8 cellular contexts compared by ENCODE assay signal in the genomic region with DNA sequence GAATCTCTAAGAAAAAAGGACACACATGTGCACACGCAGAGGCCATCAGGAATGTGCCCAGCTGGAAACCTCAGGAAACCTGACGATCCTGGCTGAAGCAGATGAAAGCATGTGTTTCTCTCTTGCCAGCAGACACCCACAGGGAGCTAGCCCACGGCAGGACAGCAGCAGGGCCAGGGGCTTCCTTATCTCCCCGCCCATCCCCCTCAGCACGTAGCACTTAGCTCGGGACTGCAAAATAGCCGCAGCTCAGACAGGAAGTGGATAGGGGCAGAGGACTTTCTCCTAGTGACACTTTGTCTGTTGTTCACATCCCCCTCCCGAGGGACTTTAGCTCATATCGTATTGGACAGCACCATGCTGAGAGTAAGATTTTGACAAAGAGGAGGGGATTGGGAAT.
DNase-seq lines count a peak whose midpoint lies in the region; ATAC-seq and TF ChIP-seq lines count a peak whose summit lies in the region.

No MANE protein-coding gene starts in this region.

- intact Hi-C loops in activated naive CD4-positive, alpha-beta T cell treated with anti-CD3 and anti-CD28 coated beads for 36 hours (cut with micrococcal nuclease), result loop anchor here (5.0 kb wide), 1 partner anchor 150 kb away; no protein-coding TSS in a partner anchor
- intact Hi-C loops in heart left ventricle (cut with DNase I), result loop anchor here in 3 of 10 donors (5.0 to 10.0 kb wide), 2 partner anchors 48 to 155 kb away; partner anchors contain the start of gene PTPRE (in 1 of the 3)
- intact Hi-C loops in tibial artery (cut with DNase I; ENCODE audit: low total_unique reads), result no loop called here

- peaks cover 63% of the 10 kb centered on the region for H3K4me1 Mint-ChIP-seq in activated naive CD4-positive, alpha-beta T cell treated with anti-CD3 and anti-CD28 coated beads for 36 hours (ENCODE audit: low read depth)
- H3K4me1 Mint-ChIP-seq in T-helper 1 cell treated with Interleukin-12 subunit alpha and Interleukin-12 subunit beta and Interleukin-4 antibody, amounts not matched to agents 30 μg/mL and 1 μg/mL, for 36 hours (ENCODE audit: low read depth), result peaks cover 51% of the 10 kb centered on the region

- H3K27me3 ChIP-seq in heart left ventricle (no peaks in the 10 kb centered on the region), tibial artery (no peaks in the 10 kb centered on the region)

- peak overlapping the region in 4 of 12 donors; percentile 11 to 20 (median 18) for H3K4me3 ChIP-seq in heart left ventricle
- H3K4me3 ChIP-seq in tibial artery, result no peak overlapping the region

- peaks cover 55% of the 10 kb centered on the region for H3K36me3 Mint-ChIP-seq in activated naive CD4-positive, alpha-beta T cell treated with anti-CD3 and anti-CD28 coated beads for 36 hours (ENCODE audit: low read depth)
- H3K36me3 Mint-ChIP-seq in T-helper 1 cell treated with Interleukin-12 subunit alpha and Interleukin-12 subunit beta and Interleukin-4 antibody, amounts not matched to agents 30 μg/mL and 1 μg/mL, for 36 hours (ENCODE audit: low read depth), result peaks cover 48% of the 10 kb centered on the region

- TF ChIP-seq CTCF in heart left ventricle (IDR thresholded peaks at IDR 0.05), result no peak
- no peak for TF ChIP-seq CTCF in tibial artery (IDR thresholded peaks at IDR 0.05)

- TF ChIP-seq POLR2A in heart left ventricle (IDR thresholded peaks at IDR 0.05) (no peak), erythroblast (IDR thresholded peaks at IDR 0.05; ENCODE audit: low read length) (no peak)

- no peak overlapping the region for H3K4me3 Mint-ChIP-seq in activated naive CD4-positive, alpha-beta T cell treated with anti-CD3 and anti-CD28 coated beads for 36 hours
- H3K4me3 Mint-ChIP-seq in T-helper 1 cell treated with Interleukin-12 subunit alpha and Interleukin-12 subunit beta and Interleukin-4 antibody, amounts not matched to agents 30 μg/mL and 1 μg/mL, for 36 hours, result peak overlapping the region; percentile 66

- H3K36me3 ChIP-seq in heart left ventricle (peaks cover 0 to 72% (median 41%) of the 10 kb centered on the region in 9 donors), tibial artery (peaks cover 0 to 19% (median 6%) of the 10 kb centered on the region in 3 donors)

- H3K4me1 ChIP-seq in heart left ventricle (peaks cover 0 to 81% (median 27%) of the 10 kb centered on the region in 12 donors), tibial artery (peaks cover 0 to 69% (median 49%) of the 10 kb centered on the region in 4 donors)

- H3K27ac ChIP-seq in heart left ventricle (peak overlapping the region in 11 of 12 donors; percentile 7 to 95 (median 64)), tibial artery (peak overlapping the region; percentile 40 to 46)

- DNase-seq in activated naive CD4-positive, alpha-beta T cell treated with anti-CD3 and anti-CD28 coated beads for 36 hours, result no peak
- DNase-seq in activated naive CD4-positive, alpha-beta T cell treated with anti-CD3 and anti-CD28 coated beads, Interleukin-2, amount 50 U/mL, for 16 hours, result no peak
- DNase-seq in heart left ventricle (peak in 2 of 5 donors; percentile 38 to 55), tibial artery (peak in 1 of 2 donors; percentile 61), NCI-H345 (lab: John Stamatoyannopoulos, UW) (no peak), erythroblast (lab: John Stamatoyannopoulos, UW) (no peak), NCI-H146 treated with DMSO at 0.1 percent for 48 hours (lab: John Stamatoyannopoulos, UW; ENCODE audit: unreplicated experiment) (no peak)

- CTCF ChIA-PET in activated naive CD4-positive, alpha-beta T cell treated with anti-CD3 and anti-CD28 coated beads for 36 hours (lab: Charles Lee), result interaction anchor here (0.8 to 16.7 kb wide), 6 partner anchors 11 to 149 kb away, joined by 3 to 281 read pairs (median 8); no protein-coding TSS in a partner anchor

- peak overlapping the region; percentile 93 for H3K27ac Mint-ChIP-seq in activated naive CD4-positive, alpha-beta T cell treated with anti-CD3 and anti-CD28 coated beads for 36 hours
- peak overlapping the region; percentile 91 for H3K27ac Mint-ChIP-seq in T-helper 1 cell treated with Interleukin-12 subunit alpha and Interleukin-12 subunit beta and Interleukin-4 antibody, amounts not matched to agents 30 μg/mL and 1 μg/mL, for 36 hours

- 41 to 51% (median 45%) methylated on average over 9 of the region's 9 CpGs for WGBS in heart left ventricle, 4 donors

- H3K9me3 ChIP-seq in heart left ventricle, result no peaks in the 10 kb centered on the region
- H3K9me3 ChIP-seq in tibial artery, result no peaks in the 10 kb centered on the region

- peak in 1 of 4 donors; percentile 7 for ATAC-seq in heart left ventricle

- H3K27me3 Mint-ChIP-seq in activated naive CD4-positive, alpha-beta T cell treated with anti-CD3 and anti-CD28 coated beads for 36 hours (ENCODE audit: low read depth), result no peaks in the 10 kb centered on the region
- H3K27me3 Mint-ChIP-seq in T-helper 1 cell treated with Interleukin-12 subunit alpha and Interleukin-12 subunit beta and Interleukin-4 antibody, amounts not matched to agents 30 μg/mL and 1 μg/mL, for 36 hours (ENCODE audit: low read depth), result no peaks in the 10 kb centered on the region

- peaks cover 4% of the 10 kb centered on the region for H3K9me3 Mint-ChIP-seq in activated naive CD4-positive, alpha-beta T cell treated with anti-CD3 and anti-CD28 coated beads for 36 hours
- no peaks in the 10 kb centered on the region for H3K9me3 Mint-ChIP-seq in T-helper 1 cell treated with Interleukin-12 subunit alpha and Interleukin-12 subunit beta and Interleukin-4 antibody, amounts not matched to agents 30 μg/mL and 1 μg/mL, for 36 hours
